In genomic region chr11:13262096-13262495, GRCh38 we compare ENCODE assay signal across 16 cellular contexts. TPM values are rescaled to one million over a fixed set of nuclear protein-coding genes. Genes with fewer than 3 reads are reported as not detected.
DNase-seq lines count a peak whose midpoint lies in the region; ATAC-seq, FAIRE-seq and TF ChIP-seq lines count a peak whose summit lies in the region.
"Had no signal": no experiment of that assay in that cellular context is flagged by ENCODE, and none has a peak within 500 bp of the region (broad histone marks: within the 10 kb centered on the region; RNA-seq: fewer than 3 reads in every experiment).

No MANE protein-coding gene starts in this region.

- FAIRE-seq in keratinocyte (lab: Jason Lieb, UNC): peak; percentile 41

- H3K27ac ChIP-seq in breast epithelium (peak overlapping the region; percentile 77 to 91), keratinocyte (ENCODE audit: control insufficient read depth, insufficient read depth, low read length) (peak overlapping the region; percentile 100), thyroid gland (peak overlapping the region; percentile 90 to 95 (median 90)), upper lobe of right lung (no peak overlapping the region)
- H3K27ac ChIP-seq: HL-60 had no signal

- H3K36me3 ChIP-seq in breast epithelium: no peaks in the 10 kb centered on the region
- H3K36me3 ChIP-seq in keratinocyte (ENCODE audit: control insufficient read depth in 2 of 2, extremely low read depth in 1 of 2, insufficient read depth in 2 of 2, low read length in 2 of 2): no peaks in the 10 kb centered on the region
- no peaks in the 10 kb centered on the region for H3K36me3 ChIP-seq in thyroid gland
- no peaks in the 10 kb centered on the region for H3K36me3 ChIP-seq in upper lobe of right lung

- no peaks in the 10 kb centered on the region for H3K27me3 ChIP-seq in breast epithelium
- H3K27me3 ChIP-seq in keratinocyte (ENCODE audit: control insufficient read depth, extremely low read depth, insufficient read depth, low read length): no peaks in the 10 kb centered on the region
- H3K27me3 ChIP-seq in thyroid gland: no peaks in the 10 kb centered on the region
- H3K27me3 ChIP-seq in upper lobe of right lung: no peaks in the 10 kb centered on the region

- peak overlapping the region; percentile 87 for H3K4me2 ChIP-seq in keratinocyte (ENCODE audit: control insufficient read depth, extremely low read depth, insufficient read depth, low read depth, low read length)

- dilution Hi-C loops in keratinocyte (cut with MboI; ENCODE audit: extremely low pct_ligation_motif_present, low sequenced_read_pairs): no loop called here

- no peaks in the 10 kb centered on the region for H3K79me2 ChIP-seq in keratinocyte (ENCODE audit: control insufficient read depth, insufficient read depth, low read length)

- WGBS in thyroid gland, 2 donors: 50 to 67% methylated on average over 3 of the region's 3 CpGs

- H3K9me3 ChIP-seq in breast epithelium (no peaks in the 10 kb centered on the region), keratinocyte (ENCODE audit: control insufficient read depth, low read depth, low read length) (no peaks in the 10 kb centered on the region), thyroid gland (no peaks in the 10 kb centered on the region), upper lobe of right lung (no peaks in the 10 kb centered on the region)

- TF ChIP-seq POLR2A in breast epithelium (IDR thresholded peaks at IDR 0.05) (no peak), thyroid gland (IDR thresholded peaks at IDR 0.05) (no peak)

- no peaks in the 10 kb centered on the region for H4K20me1 ChIP-seq in keratinocyte (ENCODE audit: control insufficient read depth, extremely low read depth, insufficient read depth, low read length)

- no peak overlapping the region for H3K4me3 ChIP-seq in breast epithelium
- no peak overlapping the region for H3K4me3 ChIP-seq in keratinocyte (ENCODE audit: control insufficient read depth in 2 of 3, extremely low read depth in 1 of 3, insufficient read depth in 2 of 3, low read depth in 1 of 3, low read length in 3 of 3)
- H3K4me3 ChIP-seq in thyroid gland (replicated peaks in 1 of 3): no peak overlapping the region
- H3K4me3 ChIP-seq in upper lobe of right lung: no peak overlapping the region

- peak overlapping the region; percentile 89 for H3K9ac ChIP-seq in keratinocyte (ENCODE audit: control insufficient read depth, extremely low read depth, insufficient read depth, low read length)

- H3K4me1 ChIP-seq in breast epithelium (peaks cover 13 to 26% of the 10 kb centered on the region in 2 donors), keratinocyte (ENCODE audit: control insufficient read depth, extremely low read depth, insufficient read depth, low read length) (peaks cover 73% of the 10 kb centered on the region), thyroid gland (peaks cover 46 to 76% of the 10 kb centered on the region in 2 donors), upper lobe of right lung (peaks cover 18% of the 10 kb centered on the region)

- ATAC-seq in upper lobe of right lung: no peak

- H3K9me1 ChIP-seq in keratinocyte (ENCODE audit: control insufficient read depth, extremely low read depth, insufficient read depth, low read length): no peaks in the 10 kb centered on the region

- peak; percentile 6 for DNase-seq in LoVo (ENCODE audit: low spot score)
- DNase-seq in breast epithelium (ENCODE audit: low spot score in 2 of 2): no peak
- DNase-seq in keratinocyte (ENCODE audit: low read depth, low spot score): no peak
- no peak for DNase-seq in thyroid gland
- DNase-seq in upper lobe of right lung: no peak
- no peak for DNase-seq in retina
- DNase-seq in stimulated activated CD4-positive, alpha-beta T cell treated with anti-CD3 and anti-CD28 coated beads, Interleukin-1b, Interleukin-23, amount 100 ng/mL, for 48 hours: no peak
- DNase-seq: activated CD4-positive, alpha-beta T cell treated with anti-CD3 and anti-CD28 coated beads for 48 hours; activated gamma-delta T cell treated with Interleukin-2 at 50 U/mL for 16 hours; caudate nucleus; CD4-positive, alpha-beta memory T cell; MM.1S; NCI-H2227 treated with DMSO at 0.1 percent for 48 hours; OCI-M1; stimulated activated naive CD4-positive, alpha-beta T cell treated with Interleukin-2 at 50 U/mL for 16 hours had no signal

- intact Hi-C loops in breast epithelium (cut with DNase I; ENCODE audit: low total_unique reads) (no loop called here), thyroid gland (cut with DNase I) (no loop called here), upper lobe of right lung (cut with DNase I) (no loop called here)

- no peak for TF ChIP-seq CTCF in breast epithelium (IDR thresholded peaks at IDR 0.05)
- no peak for TF ChIP-seq CTCF in keratinocyte (optimal IDR thresholded peaks at IDR 0.05 in 1 of 3, IDR thresholded peaks at IDR 0.05 in 1 of 3, conservative IDR thresholded peaks at IDR 0.05 in 1 of 3; ENCODE audit: extremely low read depth in 1 of 3, insufficient read depth in 2 of 3, low read length in 3 of 3)
- TF ChIP-seq CTCF in thyroid gland (IDR thresholded peaks at IDR 0.05): no peak
- no peak for TF ChIP-seq CTCF in upper lobe of right lung (IDR thresholded peaks at IDR 0.05)

- H2AFZ ChIP-seq in keratinocyte (ENCODE audit: control insufficient read depth, low read length): no peak overlapping the region

RNA-seq across cellular contexts. Expression of gene BMAL1, which starts 15.5 kb away (rescaled TPM):
- total RNA-seq in breast epithelium: 10 to 100 TPM; 42.0 to 57.5 (median 48.8) TPM
- 18.9 to 27.5 TPM (median 22.6 TPM) in 3 replicates for polyA plus RNA-seq in keratinocyte
- 31.7 TPM for polyA plus RNA-seq in keratinocyte (2011; ENCODE audit: low read depth)
- polyA plus RNA-seq in keratinocyte (2011; cell fraction: cytosol; rRNA removed): 14.7 and 32.0 TPM in 2 replicates
- polyA plus RNA-seq in keratinocyte (2011; cell fraction: nucleus; rRNA removed): 25.5 and 36.9 TPM in 2 replicates
- 13.8 and 19.4 TPM in 2 replicates for polyA plus RNA-seq in keratinocyte (2012; ENCODE audit: low replicate concordance)
- 20.0 to 40.1 TPM (median 27.1 TPM) in 3 replicates for polyA minus RNA-seq in keratinocyte
- 17.5 TPM for polyA minus RNA-seq in keratinocyte (2011; cell fraction: cytosol; rRNA and poly(A)+ RNA removed)
- polyA minus RNA-seq in keratinocyte (2011; cell fraction: nucleus; rRNA and poly(A)+ RNA removed): 26.6 and 44.0 TPM in 2 replicates
- total RNA-seq in thyroid gland: 10 to 100 TPM; 41.2 to 97.5 (median 50.7) TPM
- 18.8 TPM for total RNA-seq in upper lobe of right lung
